16 cellular contexts compared by ENCODE assay signal in the genomic region with DNA sequence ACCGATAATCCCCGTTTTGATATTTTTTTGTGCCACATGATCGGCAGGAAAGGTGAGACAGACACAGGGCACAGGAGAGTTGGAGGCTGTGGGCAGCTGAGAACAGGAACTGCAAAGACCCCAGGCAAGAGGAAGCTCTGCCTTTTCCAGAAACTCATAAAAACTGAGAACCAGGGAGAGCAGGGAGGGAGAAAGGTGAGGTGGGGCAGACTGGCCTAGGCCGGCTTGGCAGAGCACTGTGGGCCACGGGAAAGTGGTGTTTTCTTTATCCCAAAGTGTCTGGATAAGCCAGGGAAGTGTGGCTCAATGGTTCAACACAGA. TPM values are rescaled to one million over a fixed set of nuclear protein-coding genes. Genes with fewer than 3 reads are reported as not detected.
DNase-seq lines count a peak whose midpoint lies in the region; ATAC-seq and TF ChIP-seq lines count a peak whose summit lies in the region.
"Had no signal": no experiment of that assay in that cellular context is flagged by ENCODE, and none has a peak within 500 bp of the region (broad histone marks: within the 10 kb centered on the region; RNA-seq: fewer than 3 reads in every experiment).

No MANE protein-coding gene starts in this region.

- no peak overlapping the region for H3K9ac ChIP-seq in colonic mucosa (ENCODE audit: low read depth in 2 of 2, low read length in 2 of 2)
- peak overlapping the region; percentile 51 for H3K9ac ChIP-seq in iPS-18a (ENCODE audit: low read length)
- H3K9ac ChIP-seq: BLaER1 had no signal

- H3K4me1 ChIP-seq in colonic mucosa = no peaks in the 10 kb centered on the region
- H3K4me1 ChIP-seq in iPS-18a (ENCODE audit: control insufficient read depth, low read depth, low read length) = peaks cover 38% of the 10 kb centered on the region
- H3K4me1 ChIP-seq in neuron (ENCODE audit: insufficient read depth, low read length) = peaks cover 16% of the 10 kb centered on the region
- peaks cover 10% of the 10 kb centered on the region for H3K4me1 ChIP-seq in mucosa of descending colon (ENCODE audit: low read depth)

- no peaks in the 10 kb centered on the region for H3K9me3 ChIP-seq in colonic mucosa
- H3K9me3 ChIP-seq in iPS-18a (ENCODE audit: control insufficient read depth, low read depth, low read length) = no peaks in the 10 kb centered on the region
- H3K9me3 ChIP-seq in neuron (ENCODE audit: low read length) = no peaks in the 10 kb centered on the region
- no peaks in the 10 kb centered on the region for H3K9me3 ChIP-seq in mucosa of descending colon
- H3K9me3 ChIP-seq: BLaER1 had no signal

- H2AFZ ChIP-seq in neuron (ENCODE audit: low read depth, low read length) = peak overlapping the region; percentile 6

- DNase-seq in H7 (peak; percentile 53), colonic mucosa (peak; percentile 41), mucosa of descending colon (no peak), T-helper 2 cell (no peak), EL (no peak)
- DNase-seq: Calu3; CD4-positive, alpha-beta memory T cell; NCI-H1092 treated with DMSO at 0.1 percent for 48 hours; NCI-H2081 treated with DMSO at 0.1 percent for 48 hours; NCI-H510A; NCI-H774; OCI-M1; Right ventricle myocardium superior had no signal

- no peak for TF ChIP-seq CTCF in colonic mucosa (IDR thresholded peaks at IDR 0.05)
- TF ChIP-seq CTCF in mucosa of descending colon (IDR thresholded peaks at IDR 0.05) = no peak

- no peaks in the 10 kb centered on the region for H3K36me3 ChIP-seq in H7 (replicated peaks; ENCODE audit: control insufficient read depth, insufficient read depth, low read length)
- no peaks in the 10 kb centered on the region for H3K36me3 ChIP-seq in colonic mucosa
- H3K36me3 ChIP-seq in iPS-18a (ENCODE audit: control insufficient read depth, low read depth, low read length) = no peaks in the 10 kb centered on the region
- H3K36me3 ChIP-seq in neuron (ENCODE audit: insufficient read depth, low read length) = no peaks in the 10 kb centered on the region
- no peaks in the 10 kb centered on the region for H3K36me3 ChIP-seq in mucosa of descending colon (ENCODE audit: low read depth)
- H3K36me3 ChIP-seq: BLaER1 had no signal

- no peak overlapping the region for H3K4me3 ChIP-seq in H7 (ENCODE audit: insufficient read depth, low read depth, low read length)
- no peak overlapping the region for H3K4me3 ChIP-seq in colonic mucosa
- H3K4me3 ChIP-seq in iPS-18a (ENCODE audit: low read length) = peak overlapping the region; percentile 22
- no peak overlapping the region for H3K4me3 ChIP-seq in neuron (ENCODE audit: low read length)
- no peak overlapping the region for H3K4me3 ChIP-seq in mucosa of descending colon
- H3K4me3 ChIP-seq: BLaER1 had no signal

- H3K27me3 ChIP-seq in H7 (ENCODE audit: control insufficient read depth, insufficient read depth, low read length) = peaks cover 2% of the 10 kb centered on the region; the same call in 1 of the 2 replicates
- no peaks in the 10 kb centered on the region for H3K27me3 ChIP-seq in colonic mucosa
- peaks cover 4% of the 10 kb centered on the region for H3K27me3 ChIP-seq in iPS-18a (ENCODE audit: control insufficient read depth, insufficient read depth, low read length)
- no peaks in the 10 kb centered on the region for H3K27me3 ChIP-seq in neuron (ENCODE audit: insufficient read depth, low read length)
- H3K27me3 ChIP-seq: BLaER1 had no signal

- H3K27ac ChIP-seq in colonic mucosa (no peak overlapping the region), iPS-18a (ENCODE audit: low read length) (peak overlapping the region; percentile 73)
- H3K27ac ChIP-seq: BLaER1 had no signal

- ATAC-seq in mucosa of descending colon = no peak

- intact Hi-C loops in colonic mucosa (cut with DNase I) = no loop called here
- intact Hi-C loops in mucosa of descending colon (cut with DNase I, micrococcal nuclease) = no loop called here

RNA-seq across cellular contexts. Expression of a gene that starts 11.8 kb away (rescaled TPM):
- total RNA-seq in H7 (2014; rRNA removed; shearing (Covaris generic)) = 34.8 and 36.1 TPM in 2 replicates
- total RNA-seq in colonic mucosa (10 to 100 TPM; 38.0 to 41.6 TPM), mucosa of descending colon (10 to 100 TPM; 27.6 to 63.3 (median 39.3) TPM)

Comparison
In these comparisons a context has a peak if more than half of its experiments do, and no peak if none do; other contexts are left out.
1. DNase-seq: peak in H7 (single experiment) and colonic mucosa (single experiment); none in mucosa of descending colon (0 of 3), T-helper 2 cell (0 of 5) and EL (single experiment).